2 cellular contexts compared by ENCODE assay signal in the genomic region with DNA sequence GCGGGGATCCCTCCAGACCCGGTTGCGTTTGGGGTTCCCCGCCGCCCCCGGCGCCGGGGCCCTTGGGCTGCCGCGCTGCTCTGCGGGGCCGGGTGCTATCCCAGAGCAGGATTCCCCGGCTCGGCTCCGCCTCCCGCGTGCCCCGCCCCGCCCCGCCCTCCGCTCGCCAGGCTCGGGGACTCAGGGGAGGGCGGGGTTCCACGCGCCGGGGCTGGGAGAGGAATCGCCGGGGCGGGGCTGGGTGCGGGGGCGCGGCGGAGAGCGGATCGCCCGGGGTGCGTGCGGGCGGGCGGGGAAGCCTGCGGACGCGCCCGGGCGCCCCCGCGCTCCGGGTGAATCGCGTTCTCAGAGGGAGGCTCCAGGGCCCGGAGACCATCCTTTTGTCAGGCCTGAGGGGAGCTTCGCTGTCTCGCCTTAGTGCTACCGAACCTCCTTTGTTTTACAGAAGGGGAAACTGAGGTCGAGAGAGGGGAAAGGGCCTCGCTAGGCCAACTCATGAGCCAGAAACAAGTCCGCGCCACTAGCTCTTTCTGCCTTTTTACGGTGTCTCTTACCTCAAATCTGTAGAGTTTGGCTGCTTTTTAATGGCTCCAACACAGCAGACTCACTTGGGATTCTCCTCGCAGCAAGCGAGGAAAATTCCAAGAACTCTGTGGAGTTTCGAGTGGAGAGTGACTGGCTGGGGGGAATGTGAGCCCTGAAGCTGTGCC.
TF ChIP-seq lines count a peak whose summit lies in the region.

A gene (minus strand): TSS at position 82 of the 710 bp plus-strand sequence. CDS start 260 bp downstream, outside the sequence.

TF ChIP-seq in IMR-90, 13 proteins besides CTCF, POLR2A, EP300 and RAD21:
- TF ChIP-seq MAZ (IDR thresholded peaks at IDR 0.05; ENCODE audit: borderline replicate concordance, low read depth, low read length) (peak; percentile 54; the same call in 1 of the 2 replicates), FOS (IDR thresholded peaks at IDR 0.05; ENCODE audit: low read depth, low read length) (no peak)

TF ChIP-seq in K562, 482 proteins besides CTCF, POLR2A, EP300 and RAD21 (continues in another document):
- TF ChIP-seq CXXC5 (CRISPR knock-in tag; IDR thresholded peaks at IDR 0.05) (peak; percentile 66), PHF8 (IDR thresholded peaks at IDR 0.05; ENCODE audit: borderline replicate concordance, low read length) (peak; percentile 17; the same call in 1 of the 2 replicates), PHB2 (IDR thresholded peaks at IDR 0.05; ENCODE audit: low read depth) (no peak), ZBTB1 (CRISPR knock-in tag; IDR thresholded peaks at IDR 0.05; ENCODE audit: borderline replicate concordance, low read depth) (peak; percentile 65; the same call in 1 of the 2 replicates), BCL6 (CRISPR knock-in tag; IDR thresholded peaks at IDR 0.05) (no peak), ZNF57 (CRISPR knock-in tag; IDR thresholded peaks at IDR 0.05) (no peak), CSDE1 (IDR thresholded peaks at IDR 0.05) (no peak), ZNF445 (CRISPR knock-in tag; IDR thresholded peaks at IDR 0.05; ENCODE audit: low read depth) (no peak), NFE2 (IDR thresholded peaks at IDR 0.05; ENCODE audit: low read depth) (no peak), SMAD2 (IDR thresholded peaks at IDR 0.05; ENCODE audit: low read depth, low read length) (no peak), SIX5 (IDR thresholded peaks at IDR 0.05; ENCODE audit: borderline replicate concordance in 1 of 2, insufficient read depth in 1 of 2, low read depth in 1 of 2, low read length in 2 of 2) (no peak), TAF9B (IDR thresholded peaks at IDR 0.05; ENCODE audit: partially characterized antibody) (no peak), ZNF764 (CRISPR knock-in tag; IDR thresholded peaks at IDR 0.05; ENCODE audit: low read depth) (no peak), BRF1 (IDR thresholded peaks at IDR 0.05; ENCODE audit: borderline replicate concordance, extremely low read depth, insufficient read length) (no peak), SLC30A9 (CRISPR knock-in tag; IDR thresholded peaks at IDR 0.05) (no peak), POLR3G (IDR thresholded peaks at IDR 0.05; ENCODE audit: extremely low read depth, insufficient read length, insufficient replicate concordance) (no peak), MEF2A (IDR thresholded peaks at IDR 0.05; ENCODE audit: control insufficient read depth, low read depth, low read length) (no peak), NFIC (IDR thresholded peaks at IDR 0.05) (no peak), ZNF830 (CRISPR knock-in tag; IDR thresholded peaks at IDR 0.05) (no peak), ZNF143 (CRISPR knock-in tag; IDR thresholded peaks at IDR 0.05) (no peak), ARNT (IDR thresholded peaks at IDR 0.05) (no peak), ZNF263 (CRISPR knock-in tag; IDR thresholded peaks at IDR 0.05; ENCODE audit: borderline replicate concordance) (no peak), MTA1 (IDR thresholded peaks at IDR 0.05; ENCODE audit: borderline replicate concordance) (no peak), ZC3H4 (CRISPR knock-in tag; IDR thresholded peaks at IDR 0.05; ENCODE audit: borderline replicate concordance) (no peak)
- TF ChIP-seq, protein P1, sequence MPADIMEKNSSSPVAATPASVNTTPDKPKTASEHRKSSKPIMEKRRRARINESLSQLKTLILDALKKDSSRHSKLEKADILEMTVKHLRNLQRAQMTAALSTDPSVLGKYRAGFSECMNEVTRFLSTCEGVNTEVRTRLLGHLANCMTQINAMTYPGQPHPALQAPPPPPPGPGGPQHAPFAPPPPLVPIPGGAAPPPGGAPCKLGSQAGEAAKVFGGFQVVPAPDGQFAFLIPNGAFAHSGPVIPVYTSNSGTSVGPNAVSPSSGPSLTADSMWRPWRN (IDR thresholded peaks at IDR 0.05; ENCODE audit: low read depth): no peak
- TF ChIP-seq, protein P2, sequence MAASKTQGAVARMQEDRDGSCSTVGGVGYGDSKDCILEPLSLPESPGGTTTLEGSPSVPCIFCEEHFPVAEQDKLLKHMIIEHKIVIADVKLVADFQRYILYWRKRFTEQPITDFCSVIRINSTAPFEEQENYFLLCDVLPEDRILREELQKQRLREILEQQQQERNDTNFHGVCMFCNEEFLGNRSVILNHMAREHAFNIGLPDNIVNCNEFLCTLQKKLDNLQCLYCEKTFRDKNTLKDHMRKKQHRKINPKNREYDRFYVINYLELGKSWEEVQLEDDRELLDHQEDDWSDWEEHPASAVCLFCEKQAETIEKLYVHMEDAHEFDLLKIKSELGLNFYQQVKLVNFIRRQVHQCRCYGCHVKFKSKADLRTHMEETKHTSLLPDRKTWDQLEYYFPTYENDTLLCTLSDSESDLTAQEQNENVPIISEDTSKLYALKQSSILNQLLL (CRISPR knock-in tag; IDR thresholded peaks at IDR 0.05; ENCODE audit: borderline replicate concordance): no peak
- TF ChIP-seq, protein P3, sequence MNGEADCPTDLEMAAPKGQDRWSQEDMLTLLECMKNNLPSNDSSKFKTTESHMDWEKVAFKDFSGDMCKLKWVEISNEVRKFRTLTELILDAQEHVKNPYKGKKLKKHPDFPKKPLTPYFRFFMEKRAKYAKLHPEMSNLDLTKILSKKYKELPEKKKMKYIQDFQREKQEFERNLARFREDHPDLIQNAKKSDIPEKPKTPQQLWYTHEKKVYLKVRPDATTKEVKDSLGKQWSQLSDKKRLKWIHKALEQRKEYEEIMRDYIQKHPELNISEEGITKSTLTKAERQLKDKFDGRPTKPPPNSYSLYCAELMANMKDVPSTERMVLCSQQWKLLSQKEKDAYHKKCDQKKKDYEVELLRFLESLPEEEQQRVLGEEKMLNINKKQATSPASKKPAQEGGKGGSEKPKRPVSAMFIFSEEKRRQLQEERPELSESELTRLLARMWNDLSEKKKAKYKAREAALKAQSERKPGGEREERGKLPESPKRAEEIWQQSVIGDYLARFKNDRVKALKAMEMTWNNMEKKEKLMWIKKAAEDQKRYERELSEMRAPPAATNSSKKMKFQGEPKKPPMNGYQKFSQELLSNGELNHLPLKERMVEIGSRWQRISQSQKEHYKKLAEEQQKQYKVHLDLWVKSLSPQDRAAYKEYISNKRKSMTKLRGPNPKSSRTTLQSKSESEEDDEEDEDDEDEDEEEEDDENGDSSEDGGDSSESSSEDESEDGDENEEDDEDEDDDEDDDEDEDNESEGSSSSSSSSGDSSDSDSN (IDR thresholded peaks at IDR 0.05; ENCODE audit: borderline replicate concordance in 1 of 2, low read depth in 2 of 2, low read length in 2 of 2): no peak; a peak in 1 of 4 replicates
- TF ChIP-seq, protein P4, sequence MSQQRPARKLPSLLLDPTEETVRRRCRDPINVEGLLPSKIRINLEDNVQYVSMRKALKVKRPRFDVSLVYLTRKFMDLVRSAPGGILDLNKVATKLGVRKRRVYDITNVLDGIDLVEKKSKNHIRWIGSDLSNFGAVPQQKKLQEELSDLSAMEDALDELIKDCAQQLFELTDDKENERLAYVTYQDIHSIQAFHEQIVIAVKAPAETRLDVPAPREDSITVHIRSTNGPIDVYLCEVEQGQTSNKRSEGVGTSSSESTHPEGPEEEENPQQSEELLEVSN (IDR thresholded peaks at IDR 0.05; ENCODE audit: borderline replicate concordance in 1 of 2, extremely low read depth in 1 of 2, insufficient read depth in 1 of 2, insufficient read length in 1 of 2, low read depth in 1 of 2, low read length in 1 of 2, poor library complexity in 1 of 2, severe bottlenecking in 1 of 2): peak in 1 of 2 experiments; percentile 78
- TF ChIP-seq, protein P5, sequence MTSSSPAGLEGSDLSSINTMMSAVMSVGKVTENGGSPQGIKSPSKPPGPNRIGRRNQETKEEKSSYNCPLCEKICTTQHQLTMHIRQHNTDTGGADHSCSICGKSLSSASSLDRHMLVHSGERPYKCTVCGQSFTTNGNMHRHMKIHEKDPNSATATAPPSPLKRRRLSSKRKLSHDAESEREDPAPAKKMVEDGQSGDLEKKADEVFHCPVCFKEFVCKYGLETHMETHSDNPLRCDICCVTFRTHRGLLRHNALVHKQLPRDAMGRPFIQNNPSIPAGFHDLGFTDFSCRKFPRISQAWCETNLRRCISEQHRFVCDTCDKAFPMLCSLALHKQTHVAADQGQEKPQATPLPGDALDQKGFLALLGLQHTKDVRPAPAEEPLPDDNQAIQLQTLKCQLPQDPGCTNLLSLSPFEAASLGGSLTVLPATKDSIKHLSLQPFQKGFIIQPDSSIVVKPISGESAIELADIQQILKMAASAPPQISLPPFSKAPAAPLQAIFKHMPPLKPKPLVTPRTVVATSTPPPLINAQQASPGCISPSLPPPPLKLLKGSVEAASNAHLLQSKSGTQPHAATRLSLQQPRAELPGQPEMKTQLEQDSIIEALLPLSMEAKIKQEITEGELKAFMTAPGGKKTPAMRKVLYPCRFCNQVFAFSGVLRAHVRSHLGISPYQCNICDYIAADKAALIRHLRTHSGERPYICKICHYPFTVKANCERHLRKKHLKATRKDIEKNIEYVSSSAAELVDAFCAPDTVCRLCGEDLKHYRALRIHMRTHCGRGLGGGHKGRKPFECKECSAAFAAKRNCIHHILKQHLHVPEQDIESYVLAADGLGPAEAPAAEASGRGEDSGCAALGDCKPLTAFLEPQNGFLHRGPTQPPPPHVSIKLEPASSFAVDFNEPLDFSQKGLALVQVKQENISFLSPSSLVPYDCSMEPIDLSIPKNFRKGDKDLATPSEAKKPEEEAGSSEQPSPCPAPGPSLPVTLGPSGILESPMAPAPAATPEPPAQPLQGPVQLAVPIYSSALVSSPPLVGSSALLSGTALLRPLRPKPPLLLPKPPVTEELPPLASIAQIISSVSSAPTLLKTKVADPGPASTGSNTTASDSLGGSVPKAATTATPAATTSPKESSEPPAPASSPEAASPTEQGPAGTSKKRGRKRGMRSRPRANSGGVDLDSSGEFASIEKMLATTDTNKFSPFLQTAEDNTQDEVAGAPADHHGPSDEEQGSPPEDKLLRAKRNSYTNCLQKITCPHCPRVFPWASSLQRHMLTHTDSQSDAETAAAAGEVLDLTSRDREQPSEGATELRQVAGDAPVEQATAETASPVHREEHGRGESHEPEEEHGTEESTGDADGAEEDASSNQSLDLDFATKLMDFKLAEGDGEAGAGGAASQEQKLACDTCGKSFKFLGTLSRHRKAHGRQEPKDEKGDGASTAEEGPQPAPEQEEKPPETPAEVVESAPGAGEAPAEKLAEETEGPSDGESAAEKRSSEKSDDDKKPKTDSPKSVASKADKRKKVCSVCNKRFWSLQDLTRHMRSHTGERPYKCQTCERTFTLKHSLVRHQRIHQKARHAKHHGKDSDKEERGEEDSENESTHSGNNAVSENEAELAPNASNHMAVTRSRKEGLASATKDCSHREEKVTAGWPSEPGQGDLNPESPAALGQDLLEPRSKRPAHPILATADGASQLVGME (CRISPR knock-in tag; IDR thresholded peaks at IDR 0.05): no peak
- TF ChIP-seq, protein P6, sequence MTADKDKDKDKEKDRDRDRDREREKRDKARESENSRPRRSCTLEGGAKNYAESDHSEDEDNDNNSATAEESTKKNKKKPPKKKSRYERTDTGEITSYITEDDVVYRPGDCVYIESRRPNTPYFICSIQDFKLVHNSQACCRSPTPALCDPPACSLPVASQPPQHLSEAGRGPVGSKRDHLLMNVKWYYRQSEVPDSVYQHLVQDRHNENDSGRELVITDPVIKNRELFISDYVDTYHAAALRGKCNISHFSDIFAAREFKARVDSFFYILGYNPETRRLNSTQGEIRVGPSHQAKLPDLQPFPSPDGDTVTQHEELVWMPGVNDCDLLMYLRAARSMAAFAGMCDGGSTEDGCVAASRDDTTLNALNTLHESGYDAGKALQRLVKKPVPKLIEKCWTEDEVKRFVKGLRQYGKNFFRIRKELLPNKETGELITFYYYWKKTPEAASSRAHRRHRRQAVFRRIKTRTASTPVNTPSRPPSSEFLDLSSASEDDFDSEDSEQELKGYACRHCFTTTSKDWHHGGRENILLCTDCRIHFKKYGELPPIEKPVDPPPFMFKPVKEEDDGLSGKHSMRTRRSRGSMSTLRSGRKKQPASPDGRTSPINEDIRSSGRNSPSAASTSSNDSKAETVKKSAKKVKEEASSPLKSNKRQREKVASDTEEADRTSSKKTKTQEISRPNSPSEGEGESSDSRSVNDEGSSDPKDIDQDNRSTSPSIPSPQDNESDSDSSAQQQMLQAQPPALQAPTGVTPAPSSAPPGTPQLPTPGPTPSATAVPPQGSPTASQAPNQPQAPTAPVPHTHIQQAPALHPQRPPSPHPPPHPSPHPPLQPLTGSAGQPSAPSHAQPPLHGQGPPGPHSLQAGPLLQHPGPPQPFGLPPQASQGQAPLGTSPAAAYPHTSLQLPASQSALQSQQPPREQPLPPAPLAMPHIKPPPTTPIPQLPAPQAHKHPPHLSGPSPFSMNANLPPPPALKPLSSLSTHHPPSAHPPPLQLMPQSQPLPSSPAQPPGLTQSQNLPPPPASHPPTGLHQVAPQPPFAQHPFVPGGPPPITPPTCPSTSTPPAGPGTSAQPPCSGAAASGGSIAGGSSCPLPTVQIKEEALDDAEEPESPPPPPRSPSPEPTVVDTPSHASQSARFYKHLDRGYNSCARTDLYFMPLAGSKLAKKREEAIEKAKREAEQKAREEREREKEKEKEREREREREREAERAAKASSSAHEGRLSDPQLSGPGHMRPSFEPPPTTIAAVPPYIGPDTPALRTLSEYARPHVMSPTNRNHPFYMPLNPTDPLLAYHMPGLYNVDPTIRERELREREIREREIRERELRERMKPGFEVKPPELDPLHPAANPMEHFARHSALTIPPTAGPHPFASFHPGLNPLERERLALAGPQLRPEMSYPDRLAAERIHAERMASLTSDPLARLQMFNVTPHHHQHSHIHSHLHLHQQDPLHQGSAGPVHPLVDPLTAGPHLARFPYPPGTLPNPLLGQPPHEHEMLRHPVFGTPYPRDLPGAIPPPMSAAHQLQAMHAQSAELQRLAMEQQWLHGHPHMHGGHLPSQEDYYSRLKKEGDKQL (CRISPR knock-in tag; IDR thresholded peaks at IDR 0.05; ENCODE audit: borderline replicate concordance): no peak
- TF ChIP-seq, protein P7, sequence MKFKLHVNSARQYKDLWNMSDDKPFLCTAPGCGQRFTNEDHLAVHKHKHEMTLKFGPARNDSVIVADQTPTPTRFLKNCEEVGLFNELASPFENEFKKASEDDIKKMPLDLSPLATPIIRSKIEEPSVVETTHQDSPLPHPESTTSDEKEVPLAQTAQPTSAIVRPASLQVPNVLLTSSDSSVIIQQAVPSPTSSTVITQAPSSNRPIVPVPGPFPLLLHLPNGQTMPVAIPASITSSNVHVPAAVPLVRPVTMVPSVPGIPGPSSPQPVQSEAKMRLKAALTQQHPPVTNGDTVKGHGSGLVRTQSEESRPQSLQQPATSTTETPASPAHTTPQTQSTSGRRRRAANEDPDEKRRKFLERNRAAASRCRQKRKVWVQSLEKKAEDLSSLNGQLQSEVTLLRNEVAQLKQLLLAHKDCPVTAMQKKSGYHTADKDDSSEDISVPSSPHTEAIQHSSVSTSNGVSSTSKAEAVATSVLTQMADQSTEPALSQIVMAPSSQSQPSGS (CRISPR knock-in tag; IDR thresholded peaks at IDR 0.05): no peak
- TF ChIP-seq, protein P8, sequence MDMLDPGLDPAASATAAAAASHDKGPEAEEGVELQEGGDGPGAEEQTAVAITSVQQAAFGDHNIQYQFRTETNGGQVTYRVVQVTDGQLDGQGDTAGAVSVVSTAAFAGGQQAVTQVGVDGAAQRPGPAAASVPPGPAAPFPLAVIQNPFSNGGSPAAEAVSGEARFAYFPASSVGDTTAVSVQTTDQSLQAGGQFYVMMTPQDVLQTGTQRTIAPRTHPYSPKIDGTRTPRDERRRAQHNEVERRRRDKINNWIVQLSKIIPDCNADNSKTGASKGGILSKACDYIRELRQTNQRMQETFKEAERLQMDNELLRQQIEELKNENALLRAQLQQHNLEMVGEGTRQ (CRISPR knock-in tag; IDR thresholded peaks at IDR 0.05): no peak
